Comparison of ENCODE assay signal across 22 cellular contexts in the genomic region with DNA sequence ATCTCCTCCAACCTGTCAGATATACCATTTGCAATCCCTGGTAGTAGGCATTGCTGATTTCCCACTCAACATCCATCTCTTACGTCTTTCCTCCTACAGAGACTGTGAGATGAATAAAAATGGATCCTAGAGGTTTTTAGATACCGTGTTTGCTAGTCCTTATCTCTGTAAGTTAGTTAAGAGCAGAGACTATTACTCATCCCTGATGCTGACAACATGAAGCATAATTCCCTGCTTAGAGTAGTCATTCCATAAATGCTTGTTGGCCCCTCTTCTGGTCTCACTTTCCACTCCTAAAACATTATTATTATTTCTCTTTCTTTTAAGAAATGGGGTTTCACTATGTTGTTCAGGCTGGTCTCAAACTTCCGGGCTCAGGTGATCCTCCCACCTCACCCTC.
DNase-seq lines count a peak whose midpoint lies in the region; ATAC-seq, FAIRE-seq and TF ChIP-seq lines count a peak whose summit lies in the region.
"Had no signal": no experiment of that assay in that cellular context is flagged by ENCODE, and none has a peak within 500 bp of the region (broad histone marks: within the 10 kb centered on the region; RNA-seq: fewer than 3 reads in every experiment).

No MANE protein-coding gene starts in this region.

- no peaks in the 10 kb centered on the region for H4K20me1 ChIP-seq in K562 (replicated peaks; ENCODE audit: control insufficient read depth, insufficient read depth, low read length)

- H3K79me2 ChIP-seq in K562 (ENCODE audit: control insufficient read depth, insufficient read depth, low read length) = no peaks in the 10 kb centered on the region

- CTCF ChIA-PET in K562 (lab: Yijun Ruan, JAX; ENCODE audit: low intra/inter-chr PET ratio) = no interaction called here

- no peak for TF ChIP-seq CTCF in K562 (IDR thresholded peaks at IDR 0.05 in 2 of 3, conservative IDR thresholded peaks at IDR 0.05 in 1 of 3; ENCODE audit: insufficient read depth in 2 of 3, low read depth in 1 of 3, low read length in 3 of 3)

- POLR2A ChIA-PET in K562 (lab: Yijun Ruan, JAX) = no interaction called here

- no peak for TF ChIP-seq POLR2A in H54 (IDR thresholded peaks at IDR 0.05; ENCODE audit: low read depth, low read length)
- no peak for TF ChIP-seq POLR2A in K562 (conservative IDR thresholded peaks at IDR 0.05)

- peak; percentile 39 for DNase-seq in EH (ENCODE audit: low read depth)
- no peak for DNase-seq in H54 (ENCODE audit: insufficient read length, low spot score)
- no peak for DNase-seq in K562 (ENCODE audit: extremely low read depth in 1 of 4, low spot score in 3 of 4)
- DNase-seq in kidney tubule cell (ENCODE audit: low spot score) = peak; percentile 21
- DNase-seq in stimulated activated CD4-positive, alpha-beta T cell treated with anti-CD3 and anti-CD28 coated beads, Interleukin-12 subunit alpha, Interleukin-12 subunit beta, amount 100 ng/mL, for 4 hours = no peak
- DNase-seq: AML-193; Caco-2; CD4-positive, alpha-beta T cell; H7; HFFc6 had no signal

- ATAC-seq in K562 (no peak), GM18511 (IDR thresholded peaks at IDR 0.05; ENCODE audit: unreplicated experiment) (no peak), GM21737 (IDR thresholded peaks at IDR 0.05; ENCODE audit: unreplicated experiment) (no peak), HG03280 (IDR thresholded peaks at IDR 0.05; ENCODE audit: unreplicated experiment) (no peak)
- ATAC-seq: A549, GM12878, GM23338, HCT116, HepG2 had no signal

- no peaks in the 10 kb centered on the region for H3K9me1 ChIP-seq in K562 (ENCODE audit: control insufficient read depth, insufficient read depth, low read length)

- H3K9me3 ChIP-seq in K562 (replicated peaks; ENCODE audit: control insufficient read depth, insufficient read depth, low read depth, low read length) = no peaks in the 10 kb centered on the region
- H3K9me3 ChIP-seq: A549, Caco-2 had no signal

- H2AFZ ChIP-seq in K562 (ENCODE audit: low read depth, low read length) = no peak overlapping the region
- H2AFZ ChIP-seq: GM23338 had no signal

- FAIRE-seq in H54 (lab: Jason Lieb, UNC) (peak; percentile 41), K562 (lab: Jason Lieb, UNC) (no peak)
- FAIRE-seq: A549, D721Med, GM12878, GM19239, HepG2 had no signal

- WGBS in K562 (ENCODE audit: insufficient coverage, low coverage, missing lambda C conversion rate) = 9% methylated on average over 3 of the region's 3 CpGs

- no peak overlapping the region for H3K9ac ChIP-seq in K562 (ENCODE audit: insufficient read depth in 1 of 2, low read depth in 2 of 2, low read length in 2 of 2)

- BruUV-seq in K562 (replicated peaks; lab: Mats Ljungman, UMichigan) = no TSS peak

- no peak overlapping the region for H3K4me2 ChIP-seq in K562 (ENCODE audit: insufficient read depth, low read length)
- H3K4me2 ChIP-seq: A549, GM23338 had no signal

- H3K36me3 ChIP-seq in K562 (ENCODE audit: control insufficient read depth, insufficient read depth, low read length) = no peaks in the 10 kb centered on the region

- TF ChIP-seq RAD21 in K562 (CRISPR knock-in tag; conservative IDR thresholded peaks at IDR 0.05 in 1 of 2, IDR thresholded peaks at IDR 0.05 in 1 of 2) = no peak

- intact Hi-C loops in K562 (cut with micrococcal nuclease) = no loop called here

- no peak for TF ChIP-seq EP300 in K562 (IDR thresholded peaks at IDR 0.05; ENCODE audit: low read length)

- in situ Hi-C loops in K562 (cut with MboI) = no loop called here

- no peak overlapping the region for H3K4me3 ChIP-seq in K562
- H3K4me3 ChIP-seq: A549, GM12878, GM23338 had no signal

- H3K4me1 ChIP-seq in K562 (replicated peaks in 1 of 2; ENCODE audit: control insufficient read depth in 2 of 2, insufficient read depth in 2 of 2, low read length in 2 of 2) = no peaks in the 10 kb centered on the region
- H3K4me1 ChIP-seq: A549 had no signal

- H3K27ac ChIP-seq in K562 (ENCODE audit: extremely low read depth, low read depth, low read length) = no peak overlapping the region
- H3K27ac ChIP-seq: 22Rv1, A549, C4-2B had no signal

- peaks cover 0 to 4% of the 10 kb centered on the region in 2 experiments; a peak in 1 of 5 replicates for H3K27me3 ChIP-seq in K562 (ENCODE audit: control insufficient read depth in 2 of 2, insufficient read depth in 2 of 2, low read length in 2 of 2)

TF ChIP-seq in K562, 482 proteins besides CTCF, POLR2A, EP300 and RAD21:
- peak; percentile 38; the same call in 1 of the 2 replicates for TF ChIP-seq HMBOX1 (IDR thresholded peaks at IDR 0.05)
- TF ChIP-seq SPI1 (IDR thresholded peaks at IDR 0.05; ENCODE audit: borderline replicate concordance, low read depth, low read length) = no peak

Comparison
In these comparisons a context has a peak if more than half of its experiments do, and no peak if none do; other contexts are left out.
1. DNase-seq: peak in EH (single experiment) and kidney tubule cell (single experiment); none in H54 (single experiment), K562 (0 of 4) and stimulated activated CD4-positive, alpha-beta T cell treated with anti-CD3 and anti-CD28 coated beads, Interleukin-12 subunit alpha, Interleukin-12 subunit beta, amount 100 ng/mL, for 4 hours (single experiment).